ENCODE assay signal across 8 cellular contexts in genomic region chr22:23772315-23773246, GRCh38. TPM values are rescaled to one million over a fixed set of nuclear protein-coding genes. Genes with fewer than 3 reads are reported as not detected.
A peak's percentile ranks its signal among the peaks of the same experiment; 100 is the strongest.
DNase-seq lines count a peak whose midpoint lies in the region; ATAC-seq and TF ChIP-seq lines count a peak whose summit lies in the region.

Gene MMP11, plus strand, starts transcription at chr22:23772849. Its CDS starts 22 bp downstream, at chr22:23772871.

- no peaks in the 10 kb centered on the region for H3K9me3 Mint-ChIP-seq in CD4-positive, alpha-beta memory T cell

- H3K23ac ChIP-seq in mesendoderm (ENCODE audit: low read length), result peak within 1 kb of the TSS; percentile 66

- H3K27me3 Mint-ChIP-seq in CD4-positive, alpha-beta memory T cell, result peaks cover 0 to 1% of the 10 kb centered on the region in 2 donors

- no peak within 1 kb of the TSS for H2BK15ac ChIP-seq in mesendoderm (replicated peaks; ENCODE audit: low read depth)

- TF ChIP-seq CTCF in LNCaP clone FGC (IDR thresholded peaks at IDR 0.05; ENCODE audit: control insufficient read depth, extremely low read depth, insufficient read depth), result no peak

- H3K9me3 ChIP-seq in CD4-positive, alpha-beta memory T cell (ENCODE audit: control insufficient read depth in 1 of 2, low read length in 2 of 2), result no peaks in the 10 kb centered on the region
- H3K9me3 ChIP-seq in duodenal mucosa (ENCODE audit: control insufficient read depth in 1 of 2, low read length in 2 of 2), result no peaks in the 10 kb centered on the region

- no peak within 1 kb of the TSS for H2BK120ac ChIP-seq in mesendoderm (ENCODE audit: low read depth, low read length)

- peak within 1 kb of the TSS; percentile 38 for H2AK5ac ChIP-seq in mesendoderm (ENCODE audit: low read length)

- DNase-seq in CD4-positive, alpha-beta memory T cell, result peak; percentile 29 to 56 (median 39)
- DNase-seq in LNCaP clone FGC (ENCODE audit: low read depth) (no peak), mesendoderm (peak; percentile 58), SK-N-DZ (ENCODE audit: low spot score) (no peak)
- DNase-seq in activated CD4-positive, CD25-positive, alpha-beta regulatory T cell treated with anti-CD3 and anti-CD28 coated beads, Interleukin-2, amount 50 U/mL, for 72 hours, result peak; percentile 52
- peak; percentile 62 for DNase-seq in stimulated activated naive CD4-positive, alpha-beta T cell treated with Interleukin-2 at 50 U/mL for 16 hours (lab: John Stamatoyannopoulos, UW)

- H2BK5ac ChIP-seq in mesendoderm (ENCODE audit: low read length), result no peak within 1 kb of the TSS

- peak within 1 kb of the TSS; percentile 56 for H3K4me2 ChIP-seq in mesendoderm (ENCODE audit: low read length)

- no peaks in the 10 kb centered on the region for H3K36me3 ChIP-seq in CD4-positive, alpha-beta memory T cell (ENCODE audit: insufficient read depth, low read length)
- H3K36me3 ChIP-seq in duodenal mucosa (ENCODE audit: control insufficient read depth in 1 of 2, insufficient read depth in 2 of 2, low read length in 2 of 2), result no peaks in the 10 kb centered on the region
- H3K36me3 ChIP-seq in mesendoderm (ENCODE audit: control insufficient read depth, insufficient read depth, low read length), result no peaks in the 10 kb centered on the region

- H3K27ac Mint-ChIP-seq in CD4-positive, alpha-beta memory T cell, result peak within 1 kb of the TSS in 4 of 7 donors; percentile 5 to 72 (median 58)

- no peak within 1 kb of the TSS for H4K5ac ChIP-seq in mesendoderm (ENCODE audit: low read length)

- H3K36me3 Mint-ChIP-seq in CD4-positive, alpha-beta memory T cell, result no peaks in the 10 kb centered on the region

- H4K8ac ChIP-seq in mesendoderm (ENCODE audit: low read depth, low read length), result no peak within 1 kb of the TSS

- H3K27me3 ChIP-seq in CD4-positive, alpha-beta memory T cell (ENCODE audit: insufficient read depth, low read length), result no peaks in the 10 kb centered on the region
- H3K27me3 ChIP-seq in duodenal mucosa (ENCODE audit: control insufficient read depth in 1 of 2, insufficient read depth in 2 of 2, low read length in 2 of 2) (no peaks in the 10 kb centered on the region), mesendoderm (ENCODE audit: insufficient read depth, low read length, poor library complexity) (peaks cover 3% of the 10 kb centered on the region)

- H3K4ac ChIP-seq in mesendoderm (ENCODE audit: low read depth, low read length), result no peak within 1 kb of the TSS

- peaks cover 21% of the 10 kb centered on the region for H3K4me1 ChIP-seq in CD4-positive, alpha-beta memory T cell (ENCODE audit: insufficient read depth, low read length)
- H3K4me1 ChIP-seq in duodenal mucosa (ENCODE audit: control insufficient read depth in 1 of 2, insufficient read depth in 2 of 2, low read length in 2 of 2), result peaks cover 5 to 18% of the 10 kb centered on the region in 2 donors
- peaks cover 3% of the 10 kb centered on the region for H3K4me1 ChIP-seq in mesendoderm (ENCODE audit: control insufficient read depth, low read depth, low read length)

- POLR2A ChIA-PET in CD4-positive, alpha-beta memory T cell (lab: Charles Lee; ENCODE audit: partially characterized antibody), result interaction anchor here (0.6 to 2.4 kb wide), 3 partner anchors 9 to 85 kb away, joined by 3 to 7 read pairs (median 4); partner anchors contain the start of genes SLC2A11 and SMARCB1

- H3K79me2 ChIP-seq in mesendoderm (ENCODE audit: control insufficient read depth, insufficient read depth, low read length), result no peaks in the 10 kb centered on the region

- H3K56ac ChIP-seq in mesendoderm (ENCODE audit: low read length), result peak within 1 kb of the TSS; percentile 89

- H3K27ac ChIP-seq in CD4-positive, alpha-beta memory T cell (ENCODE audit: low read depth, low read length), result no peak within 1 kb of the TSS
- H3K27ac ChIP-seq in duodenal mucosa (ENCODE audit: low read depth, low read length) (no peak within 1 kb of the TSS), mesendoderm (ENCODE audit: low read depth, low read length) (no peak within 1 kb of the TSS)

- intact Hi-C loops in CD4-positive, alpha-beta memory T cell (cut with micrococcal nuclease), result loop anchor here (1.0 to 2.0 kb wide), 3 partner anchors 15 to 66 kb away; partner anchors contain the start of genes DERL3 and ZNF70

- H3K4me1 Mint-ChIP-seq in CD4-positive, alpha-beta memory T cell, result peaks cover 8 to 24% (median 12%) of the 10 kb centered on the region in 4 donors

- WGBS in mesendoderm (ENCODE audit: extremely low coverage, insufficient coverage, low lambda C conversion rate), result no CpG with 5 or more reads among the region's 74 CpGs

- CTCF ChIA-PET in CD4-positive, alpha-beta memory T cell (lab: Charles Lee; ENCODE audit: partially characterized antibody), result interaction anchor here (2.3 kb wide), 1 partner anchor 15 kb away, joined by 6 read pairs; the partner anchor contains the start of gene SMARCB1

- H3K9ac ChIP-seq in duodenal mucosa (ENCODE audit: low read depth in 1 of 2, low read length in 2 of 2), result peak within 1 kb of the TSS; percentile 36 to 66
- H3K9ac ChIP-seq in mesendoderm (ENCODE audit: low read length), result peak within 1 kb of the TSS; percentile 72

- H3K4me3 Mint-ChIP-seq in CD4-positive, alpha-beta memory T cell, result peak within 1 kb of the TSS; percentile 47 to 77 (median 68)

- H3K18ac ChIP-seq in mesendoderm (ENCODE audit: low read length), result peak within 1 kb of the TSS; percentile 66

- no peaks in the 10 kb centered on the region for H3K79me1 ChIP-seq in mesendoderm (ENCODE audit: low read length)

- ATAC-seq in HG03432 (IDR thresholded peaks at IDR 0.05; ENCODE audit: unreplicated experiment), result no peak

- H3K4me3 ChIP-seq in CD4-positive, alpha-beta memory T cell (ENCODE audit: low read length in 2 of 2), result peak within 1 kb of the TSS in 1 of 2 donors; percentile 34
- H3K4me3 ChIP-seq in LNCaP clone FGC (ENCODE audit: low read depth, low read length), result peak within 1 kb of the TSS; percentile 54
- H3K4me3 ChIP-seq in duodenal mucosa (ENCODE audit: low read depth in 1 of 2, low read length in 2 of 2), result peak within 1 kb of the TSS; percentile 67 to 68
- H3K4me3 ChIP-seq in mesendoderm (ENCODE audit: low read length), result peak within 1 kb of the TSS; percentile 15

RNA-seq across cellular contexts. Expression of gene MMP11, which starts in this region (rescaled TPM):
- total RNA-seq in CD4-positive, alpha-beta memory T cell, result 1 to 10 TPM in 1 of 2 experiments, under 1 TPM in 1; 0.79 to 1.6 TPM
- 1 to 10 TPM; 1.0 to 1.1 TPM for polyA plus RNA-seq in CD4-positive, alpha-beta memory T cell
- polyA plus RNA-seq in mesendoderm (2013, experiment 1 of 2), result 0.79 TPM
- 0.97 TPM for polyA plus RNA-seq in mesendoderm (2013, experiment 2 of 2)
- polyA plus RNA-seq in SK-N-DZ (2014; cell fraction: cytosol; rRNA removed), result 10.3 and 16.4 TPM in 2 replicates
- polyA plus RNA-seq in SK-N-DZ (2014; cell fraction: nucleus; rRNA removed), result 9.8 and 16.6 TPM in 2 replicates

Comparison
In these comparisons a context has a peak if more than half of its experiments do, and no peak if none do; other contexts are left out.
1. DNase-seq: peak in CD4-positive, alpha-beta memory T cell (5 of 5), activated CD4-positive, CD25-positive, alpha-beta regulatory T cell treated with anti-CD3 and anti-CD28 coated beads, Interleukin-2, amount 50 U/mL, for 72 hours (single experiment), mesendoderm (single experiment) and stimulated activated naive CD4-positive, alpha-beta T cell treated with Interleukin-2 at 50 U/mL for 16 hours (single experiment); none in LNCaP clone FGC (single experiment) and SK-N-DZ (single experiment).